In the genomic region with DNA sequence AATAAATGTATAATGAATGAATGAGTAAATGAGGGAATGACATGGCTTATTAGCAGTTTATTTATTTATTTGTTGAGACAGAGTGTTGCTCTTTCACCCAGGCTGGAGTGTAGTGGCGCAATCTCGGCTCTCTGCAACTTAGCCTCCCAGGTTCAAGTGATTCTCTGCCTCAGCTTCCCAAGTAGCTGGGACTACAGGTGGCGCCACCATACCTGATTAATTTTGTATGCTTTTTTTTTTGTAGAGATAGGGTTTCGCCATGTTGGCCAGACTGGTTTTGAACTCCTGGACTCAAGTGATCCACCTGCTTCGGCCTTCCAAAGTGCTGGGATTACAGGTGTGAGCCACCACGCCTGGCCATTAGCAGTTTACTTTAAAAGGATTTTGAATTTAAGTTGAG, we compare ENCODE assay signal across 23 cellular contexts.
DNase-seq lines count a peak whose midpoint lies in the region; TF ChIP-seq lines count a peak whose summit lies in the region.
"Had no signal": no experiment of that assay in that cellular context is flagged by ENCODE, and none has a peak within 500 bp of the region (broad histone marks: within the 10 kb centered on the region; RNA-seq: fewer than 3 reads in every experiment).

No MANE protein-coding gene starts in this region.

- TF ChIP-seq CTCF in HEK293 (tag by site-specific recombination; IDR thresholded peaks at IDR 0.05) (no peak), WERI-Rb-1 (IDR thresholded peaks at IDR 0.05; ENCODE audit: low read depth, low read length) (no peak)

- DNase-seq in activated naive CD4-positive, alpha-beta T cell treated with anti-CD3 and anti-CD28 coated beads for 36 hours, result peak; percentile 8
- DNase-seq in activated naive CD4-positive, alpha-beta T cell treated with anti-CD3 and anti-CD28 coated beads, Interleukin-2, amount 50 U/mL, for 16 hours, result no peak
- DNase-seq in WERI-Rb-1, result peak; percentile 47
- DNase-seq in D341Med (ENCODE audit: low spot score), result no peak
- DNase-seq in HK-2 (ENCODE audit: unreplicated experiment), result no peak
- DNase-seq in NCI-H2081 (lab: John Stamatoyannopoulos, UW), result no peak
- DNase-seq in stimulated activated CD4-positive, alpha-beta T cell treated with anti-CD3 and anti-CD28 coated beads, Interleukin-15, amount 100 ng/mL, for 24 hours, result no peak
- DNase-seq: CD8-positive, alpha-beta T cell; DMS79 treated with DMSO at 0.1 percent for 48 hours; Karpas-422; MM.1S; NCI-H1092; NCI-H1436 treated with DMSO at 0.1 percent for 48 hours; NCI-H2029; NCI-H510A treated with DMSO at 0.1 percent for 48 hours; PC-3; RPMI8226; SHP77 treated with DMSO at 0.1 percent for 48 hours; T-helper 1 cell had no signal

- H3K4me1 Mint-ChIP-seq in activated naive CD4-positive, alpha-beta T cell treated with anti-CD3 and anti-CD28 coated beads for 36 hours (ENCODE audit: low read depth), result no peaks in the 10 kb centered on the region

- POLR2A ChIA-PET in HEK293 (lab: Yijun Ruan, JAX), result no interaction called here

- H3K36me3 Mint-ChIP-seq in activated naive CD4-positive, alpha-beta T cell treated with anti-CD3 and anti-CD28 coated beads for 36 hours (ENCODE audit: low read depth), result no peaks in the 10 kb centered on the region
- H3K36me3 Mint-ChIP-seq: CD8-positive, alpha-beta T cell had no signal

- H3K36me3 ChIP-seq in HEK293 (ENCODE audit: control insufficient read depth in 2 of 2, insufficient read depth in 1 of 2, low read length in 2 of 2), result no peaks in the 10 kb centered on the region
- H3K36me3 ChIP-seq in WERI-Rb-1, result no peaks in the 10 kb centered on the region
- H3K36me3 ChIP-seq: BLaER1 treated with 17β-estradiol and CSF1 and Interleukin-3, amounts not matched to agents 10 nM and 100 nM had no signal

- H3K9me3 ChIP-seq in HEK293 (ENCODE audit: control insufficient read depth, insufficient read depth, low read depth, low read length) (no peaks in the 10 kb centered on the region), WERI-Rb-1 (ENCODE audit: severe bottlenecking) (no peaks in the 10 kb centered on the region)
- H3K9me3 ChIP-seq: A549; BLaER1 treated with 17β-estradiol and CSF1 and Interleukin-3, amounts not matched to agents 10 nM and 100 nM had no signal

- H3K4me1 ChIP-seq in HEK293 (ENCODE audit: control insufficient read depth, insufficient read depth, low read length), result no peaks in the 10 kb centered on the region

- no peak overlapping the region for H3K27ac ChIP-seq in HEK293 (ENCODE audit: extremely low read depth, low read depth, low read length)
- no peak overlapping the region for H3K27ac ChIP-seq in WERI-Rb-1
- H3K27ac ChIP-seq: BLaER1 treated with 17β-estradiol and CSF1 and Interleukin-3, amounts not matched to agents 10 nM and 100 nM; HL-60 had no signal

- peaks cover 2% of the 10 kb centered on the region for H3K27me3 Mint-ChIP-seq in activated naive CD4-positive, alpha-beta T cell treated with anti-CD3 and anti-CD28 coated beads for 36 hours (ENCODE audit: low read depth)

- intact Hi-C loops in activated naive CD4-positive, alpha-beta T cell treated with anti-CD3 and anti-CD28 coated beads for 36 hours (cut with micrococcal nuclease), result loop anchor here (1.0 kb wide), 1 partner anchor 215 kb away; no protein-coding TSS in a partner anchor

- no peak overlapping the region for H3K4me3 Mint-ChIP-seq in activated naive CD4-positive, alpha-beta T cell treated with anti-CD3 and anti-CD28 coated beads for 36 hours
- H3K4me3 Mint-ChIP-seq: CD8-positive, alpha-beta T cell had no signal

- CTCF ChIA-PET in activated naive CD4-positive, alpha-beta T cell treated with anti-CD3 and anti-CD28 coated beads for 36 hours (lab: Charles Lee), result interaction anchor here (0.5 to 2.0 kb wide), 3 partner anchors 13 to 844 kb away, joined by 3 to 8 read pairs (median 3); no protein-coding TSS in a partner anchor
- CTCF ChIA-PET in HEK293 (lab: Yijun Ruan, JAX), result interaction anchor here (0.7 to 0.8 kb wide), 2 partner anchors 128 to 132 kb away, joined by 3 read pairs; no protein-coding TSS in a partner anchor

- H3K27ac Mint-ChIP-seq in activated naive CD4-positive, alpha-beta T cell treated with anti-CD3 and anti-CD28 coated beads for 36 hours, result no peak overlapping the region
- H3K27ac Mint-ChIP-seq: CD8-positive, alpha-beta T cell had no signal

- no peaks in the 10 kb centered on the region for H3K9me3 Mint-ChIP-seq in activated naive CD4-positive, alpha-beta T cell treated with anti-CD3 and anti-CD28 coated beads for 36 hours
- H3K9me3 Mint-ChIP-seq: CD8-positive, alpha-beta T cell had no signal

- no peaks in the 10 kb centered on the region for H3K27me3 ChIP-seq in WERI-Rb-1 (ENCODE audit: insufficient read depth, low read depth, severe bottlenecking)
- H3K27me3 ChIP-seq: BLaER1 treated with 17β-estradiol and CSF1 and Interleukin-3, amounts not matched to agents 10 nM and 100 nM had no signal

- no peak overlapping the region for H3K4me3 ChIP-seq in HEK293 (ENCODE audit: low read depth, low read length)
- H3K4me3 ChIP-seq in WERI-Rb-1 (ENCODE audit: low read depth, low read length), result no peak overlapping the region
- H3K4me3 ChIP-seq: A549; BLaER1 treated with 17β-estradiol and CSF1 and Interleukin-3, amounts not matched to agents 10 nM and 100 nM had no signal

TF ChIP-seq in HEK293, 187 proteins besides CTCF, POLR2A, EP300 and RAD21:
- TF ChIP-seq ZNF157 (tag by site-specific recombination; IDR thresholded peaks at IDR 0.05) (no peak), ZNF654 (tag by site-specific recombination; IDR thresholded peaks at IDR 0.05; ENCODE audit: low read depth) (0 out of 2 replicates have a peak, but pooled peaks have one; percentile 4), GLIS2 (tag by site-specific recombination; IDR thresholded peaks at IDR 0.05) (no peak), ZNF530 (tag by site-specific recombination; IDR thresholded peaks at IDR 0.05; ENCODE audit: low read depth) (no peak)

Comparison
In these comparisons a context has a peak if more than half of its experiments do, and no peak if none do; other contexts are left out.
1. DNase-seq: peak in activated naive CD4-positive, alpha-beta T cell treated with anti-CD3 and anti-CD28 coated beads for 36 hours (single experiment) and WERI-Rb-1 (single experiment); none in activated naive CD4-positive, alpha-beta T cell treated with anti-CD3 and anti-CD28 coated beads, Interleukin-2, amount 50 U/mL, for 16 hours (single experiment), D341Med (single experiment), HK-2 (single experiment), NCI-H2081 (0 of 2) and stimulated activated CD4-positive, alpha-beta T cell treated with anti-CD3 and anti-CD28 coated beads, Interleukin-15, amount 100 ng/mL, for 24 hours (single experiment).